ENCODE assay signal across 8 cellular contexts in the genomic region with DNA sequence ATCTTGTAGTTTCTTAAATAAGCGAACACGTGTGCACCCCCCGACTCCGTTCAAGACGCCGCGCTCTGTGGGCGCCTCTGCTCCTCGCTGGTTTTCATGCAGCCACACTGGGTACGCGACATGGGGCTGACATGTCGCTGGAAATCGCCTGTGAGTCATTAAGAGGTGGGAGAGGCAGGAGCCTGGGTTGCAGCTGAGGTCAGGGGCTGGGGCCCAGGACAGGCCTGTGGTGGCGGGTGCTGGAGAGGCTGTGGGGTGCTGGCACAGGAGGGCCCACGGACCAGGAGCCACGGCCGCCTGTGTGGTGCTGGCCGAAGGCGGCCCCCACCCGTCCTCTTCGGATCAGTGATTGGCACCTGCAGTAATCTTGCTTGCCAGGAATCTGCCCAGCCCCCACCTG. TPM values are rescaled to one million over a fixed set of nuclear protein-coding genes. Genes with fewer than 3 reads are reported as not detected.
A peak's percentile ranks its signal among the peaks of the same experiment; 100 is the strongest.
DNase-seq lines count a peak whose midpoint lies in the region; ATAC-seq and TF ChIP-seq lines count a peak whose summit lies in the region.
"Not testable (repeated sequence)": the region's sequence is repeated elsewhere in the genome, so short reads cannot be mapped to it uniquely, and the experiment has no call there.
"Had no signal": no experiment of that assay in that cellular context is flagged by ENCODE, and none has a peak within 500 bp of the region (broad histone marks: within the 10 kb centered on the region; RNA-seq: fewer than 3 reads in every experiment).

No MANE protein-coding gene starts in this region.

- DNase-seq in OCI-LY7 (ENCODE audit: low spot score), result peak; percentile 9
- DNase-seq in central memory CD8-positive, alpha-beta T cell (ENCODE audit: low spot score in 2 of 2); stimulated activated naive CD8-positive, alpha-beta T cell treated with anti-CD3 and anti-CD28 coated beads, Interleukin-15, Interleukin-2, amounts not matched to agents 100 U/mL and 50 U/mL, for 24 hours: not testable (repeated sequence)
- DNase-seq in left lobe of liver (ENCODE audit: low spot score), result peak; percentile 38
- DNase-seq in sciatic nerve (ENCODE audit: low spot score), result peak; percentile 38

- not testable (repeated sequence) for H2AFZ ChIP-seq in OCI-LY7 (ENCODE audit: low read length)

- not testable (repeated sequence) for H3K9me3 Mint-ChIP-seq in activated T-helper 17 cell treated with anti-CD3 and anti-CD28 coated beads, Interleukin-2, amount 50 U/mL, for 72 hours; central memory CD8-positive, alpha-beta T cell

- POLR2A ChIA-PET in OCI-LY7 (lab: Charles Lee), result not testable (repeated sequence)

- intact Hi-C loops in OCI-LY7 (cut with micrococcal nuclease; ENCODE audit: unreplicated experiment); sciatic nerve (cut with DNase I): not testable (repeated sequence)

- not testable (repeated sequence) for H3K4me3 Mint-ChIP-seq in activated T-helper 17 cell treated with anti-CD3 and anti-CD28 coated beads, Interleukin-2, amount 50 U/mL, for 72 hours
- H3K4me3 Mint-ChIP-seq in central memory CD8-positive, alpha-beta T cell, result peak overlapping the region; percentile 45

- not testable (repeated sequence) for H3K27me3 Mint-ChIP-seq in activated T-helper 17 cell treated with anti-CD3 and anti-CD28 coated beads, Interleukin-2, amount 50 U/mL, for 72 hours; central memory CD8-positive, alpha-beta T cell

- BruUV-seq in OCI-LY7 (replicated peaks; lab: Mats Ljungman, UMichigan), result not testable (repeated sequence)

- not testable (repeated sequence) for H3K9me2 ChIP-seq in OCI-LY7 (ENCODE audit: insufficient read depth, low read length)

- H4K20me1 ChIP-seq in OCI-LY7 (ENCODE audit: insufficient read depth, low read length), result not testable (repeated sequence)

- H3K4me1 Mint-ChIP-seq in activated T-helper 17 cell treated with anti-CD3 and anti-CD28 coated beads, Interleukin-2, amount 50 U/mL, for 72 hours, result peaks cover 11% of the 10 kb centered on the region
- H3K4me1 Mint-ChIP-seq in central memory CD8-positive, alpha-beta T cell, result peaks cover 21% of the 10 kb centered on the region

- H3K4me3 ChIP-seq in OCI-LY7 (ENCODE audit: low read depth, low read length, poor library complexity, severe bottlenecking), result not testable (repeated sequence)

- not testable (repeated sequence) for H3K9me3 ChIP-seq in OCI-LY7 (ENCODE audit: low read length)

- peaks cover 45% of the 10 kb centered on the region for H3K36me3 Mint-ChIP-seq in activated T-helper 17 cell treated with anti-CD3 and anti-CD28 coated beads, Interleukin-2, amount 50 U/mL, for 72 hours (ENCODE audit: low read depth)
- peaks cover 18% of the 10 kb centered on the region for H3K36me3 Mint-ChIP-seq in central memory CD8-positive, alpha-beta T cell (ENCODE audit: insufficient read depth)

- not testable (repeated sequence) for H3K27ac Mint-ChIP-seq in activated T-helper 17 cell treated with anti-CD3 and anti-CD28 coated beads, Interleukin-2, amount 50 U/mL, for 72 hours; central memory CD8-positive, alpha-beta T cell (ENCODE audit: low read depth)

- ATAC-seq in HG02798 (IDR thresholded peaks at IDR 0.05; ENCODE audit: poor library complexity, unreplicated experiment), result peak; percentile 3
- ATAC-seq in activated T-helper 17 cell treated with anti-CD3 and anti-CD28 coated beads, Interleukin-2, amount 50 U/mL, for 72 hours (replicated peaks), result peak; percentile 25
- ATAC-seq in central memory CD8-positive, alpha-beta T cell (replicated peaks; ENCODE audit: extremely low read depth, poor library complexity, severe bottlenecking); left lobe of liver; sciatic nerve: not testable (repeated sequence)
- ATAC-seq in stimulated activated naive CD8-positive, alpha-beta T cell treated with anti-CD3 and anti-CD28 coated beads, Interleukin-15, Interleukin-2, amounts not matched to agents 100 U/mL and 50 U/mL, for 24 hours, result peak; percentile 56

- peaks cover 35% of the 10 kb centered on the region for H3K4me1 ChIP-seq in OCI-LY7 (ENCODE audit: insufficient read depth, low read length, poor library complexity, severe bottlenecking)

- not testable (repeated sequence) for TF ChIP-seq CTCF in OCI-LY7 (conservative IDR thresholded peaks at IDR 0.05; ENCODE audit: low read length)

- CTCF ChIA-PET in OCI-LY7 (lab: Charles Lee; ENCODE audit: unreplicated experiment), result not testable (repeated sequence)

- peaks cover 23% of the 10 kb centered on the region; the same call in 1 of the 2 replicates for H3K36me3 ChIP-seq in OCI-LY7 (ENCODE audit: insufficient read depth, low read length)

- not testable (repeated sequence) for H3K79me2 ChIP-seq in OCI-LY7 (ENCODE audit: insufficient read depth, low read depth, low read length)

- H3K27ac ChIP-seq in OCI-LY7 (ENCODE audit: low read depth, low read length, poor library complexity, severe bottlenecking), result peak overlapping the region; percentile 40

- peak overlapping the region; percentile 55 for H3K4me2 ChIP-seq in OCI-LY7 (ENCODE audit: low read length)

RNA-seq across cellular contexts. Expression of gene CDK11B, which starts 16.0 kb away (rescaled TPM):
- total RNA-seq in OCI-LY7 (2014; rRNA removed; shearing (Covaris generic)), result 21.6 and 24.0 TPM in 2 replicates
- total RNA-seq in OCI-LY7 (2022), result 44.2 and 51.5 TPM in 2 replicates
- 10 to 100 TPM; 19.1 to 34.4 TPM for total RNA-seq in activated T-helper 17 cell treated with anti-CD3 and anti-CD28 coated beads, Interleukin-2, amount 50 U/mL, for 72 hours
- total RNA-seq in left lobe of liver, result 8.7 TPM
- total RNA-seq in sciatic nerve, result 27.9 TPM

RNA-seq across cellular contexts. Expression of gene SLC35E2B, which starts 17.8 kb away (rescaled TPM):
- total RNA-seq in OCI-LY7 (2014; rRNA removed; shearing (Covaris generic)), result 24.2 and 26.6 TPM in 2 replicates
- 58.9 and 61.2 TPM in 2 replicates for total RNA-seq in OCI-LY7 (2022)
- total RNA-seq in activated T-helper 17 cell treated with anti-CD3 and anti-CD28 coated beads, Interleukin-2, amount 50 U/mL, for 72 hours, result 10 to 100 TPM; 31.4 to 38.5 TPM
- total RNA-seq in left lobe of liver, result 18.6 TPM
- total RNA-seq in sciatic nerve, result 45.6 TPM

RNA-seq across cellular contexts. Expression of gene MMP23B, which starts 42.8 kb away (rescaled TPM):
- total RNA-seq in OCI-LY7 (2014; rRNA removed; shearing (Covaris generic)), result 1.3 and 2.2 TPM in 2 replicates
- 7.6 and 8.7 TPM in 2 replicates for total RNA-seq in OCI-LY7 (2022)
- total RNA-seq in activated T-helper 17 cell treated with anti-CD3 and anti-CD28 coated beads, Interleukin-2, amount 50 U/mL, for 72 hours, result 1 to 10 TPM; 1.8 to 6.5 TPM
- 1.6 TPM for total RNA-seq in left lobe of liver
- total RNA-seq in sciatic nerve, result 5.4 TPM
- total RNA-seq: HT1080 had no signal

RNA-seq across cellular contexts. Expression of gene CDK11A, which starts 49.4 kb away (rescaled TPM):
- 50.9 and 66.1 TPM in 2 replicates for total RNA-seq in OCI-LY7 (2014; rRNA removed; shearing (Covaris generic))
- total RNA-seq in OCI-LY7 (2022), result 90.5 and 92.1 TPM in 2 replicates
- 10 to 100 TPM; 51.8 to 65.6 TPM for total RNA-seq in activated T-helper 17 cell treated with anti-CD3 and anti-CD28 coated beads, Interleukin-2, amount 50 U/mL, for 72 hours
- 13.6 TPM for total RNA-seq in left lobe of liver
- total RNA-seq in sciatic nerve, result 51.5 TPM

RNA-seq across cellular contexts. Expression of gene MIB2, which starts 59.5 kb away (rescaled TPM):
- 46.4 and 64.9 TPM in 2 replicates for total RNA-seq in OCI-LY7 (2014; rRNA removed; shearing (Covaris generic))
- 54.0 and 55.3 TPM in 2 replicates for total RNA-seq in OCI-LY7 (2022)
- total RNA-seq in activated T-helper 17 cell treated with anti-CD3 and anti-CD28 coated beads, Interleukin-2, amount 50 U/mL, for 72 hours, result 10 to 100 TPM; 42.7 to 83.5 TPM
- 65.1 TPM for total RNA-seq in left lobe of liver
- 68.4 TPM for total RNA-seq in sciatic nerve
